ENCODE assay signal across 1 cellular context in the genomic region with DNA sequence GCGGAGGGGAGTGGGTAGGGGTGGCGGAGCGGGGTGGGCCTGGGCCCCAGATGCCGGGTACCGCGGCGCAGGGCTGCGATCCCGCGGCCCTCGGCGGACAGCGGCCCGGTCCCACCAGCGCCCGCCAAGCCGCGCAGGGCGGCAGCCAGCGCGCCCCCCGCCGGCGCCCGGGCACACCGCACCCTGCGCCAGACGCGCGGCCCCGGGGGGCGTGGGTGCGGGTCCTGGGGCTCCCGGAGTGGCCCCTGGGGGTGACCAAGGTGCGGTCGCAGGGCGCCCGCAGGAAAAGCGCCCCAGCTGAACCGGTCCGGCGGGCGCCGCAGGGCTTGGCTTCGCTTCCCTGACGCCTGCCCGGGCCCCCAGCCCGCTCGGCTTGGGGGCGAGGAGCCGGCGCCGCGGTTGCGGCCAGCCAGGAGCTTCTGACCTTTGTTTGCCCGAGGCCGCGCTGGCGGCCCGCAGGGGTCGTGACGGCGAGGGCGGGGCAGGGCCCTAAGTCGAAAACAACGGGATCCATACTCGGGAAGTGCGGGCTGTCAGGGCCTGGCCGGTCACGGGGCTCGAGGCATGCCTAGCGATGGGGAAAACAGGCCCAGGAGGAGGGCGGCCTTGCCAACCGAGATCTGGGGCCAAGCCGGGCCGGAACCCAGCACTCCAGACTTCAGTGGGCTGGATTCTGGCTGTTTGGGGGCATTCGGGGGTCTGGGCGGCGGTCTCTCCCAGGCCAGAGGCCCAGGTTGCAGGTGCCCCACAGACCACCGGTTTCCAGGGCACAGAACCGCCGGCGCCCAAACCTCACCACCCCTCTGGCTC.
TF ChIP-seq lines count a peak whose summit lies in the region.

No MANE protein-coding gene starts in this region.

TF ChIP-seq in HCT116, 20 proteins besides CTCF, POLR2A, EP300 and RAD21:
- no peak for TF ChIP-seq ZFX (IDR thresholded peaks at IDR 0.05)
- TF ChIP-seq, protein P1, sequence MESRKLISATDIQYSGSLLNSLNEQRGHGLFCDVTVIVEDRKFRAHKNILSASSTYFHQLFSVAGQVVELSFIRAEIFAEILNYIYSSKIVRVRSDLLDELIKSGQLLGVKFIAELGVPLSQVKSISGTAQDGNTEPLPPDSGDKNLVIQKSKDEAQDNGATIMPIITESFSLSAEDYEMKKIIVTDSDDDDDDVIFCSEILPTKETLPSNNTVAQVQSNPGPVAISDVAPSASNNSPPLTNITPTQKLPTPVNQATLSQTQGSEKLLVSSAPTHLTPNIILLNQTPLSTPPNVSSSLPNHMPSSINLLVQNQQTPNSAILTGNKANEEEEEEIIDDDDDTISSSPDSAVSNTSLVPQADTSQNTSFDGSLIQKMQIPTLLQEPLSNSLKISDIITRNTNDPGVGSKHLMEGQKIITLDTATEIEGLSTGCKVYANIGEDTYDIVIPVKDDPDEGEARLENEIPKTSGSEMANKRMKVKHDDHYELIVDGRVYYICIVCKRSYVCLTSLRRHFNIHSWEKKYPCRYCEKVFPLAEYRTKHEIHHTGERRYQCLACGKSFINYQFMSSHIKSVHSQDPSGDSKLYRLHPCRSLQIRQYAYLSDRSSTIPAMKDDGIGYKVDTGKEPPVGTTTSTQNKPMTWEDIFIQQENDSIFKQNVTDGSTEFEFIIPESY (IDR thresholded peaks at IDR 0.05; ENCODE audit: extremely low read depth, insufficient replicate concordance, low read length), result no peak
- TF ChIP-seq, protein P2, sequence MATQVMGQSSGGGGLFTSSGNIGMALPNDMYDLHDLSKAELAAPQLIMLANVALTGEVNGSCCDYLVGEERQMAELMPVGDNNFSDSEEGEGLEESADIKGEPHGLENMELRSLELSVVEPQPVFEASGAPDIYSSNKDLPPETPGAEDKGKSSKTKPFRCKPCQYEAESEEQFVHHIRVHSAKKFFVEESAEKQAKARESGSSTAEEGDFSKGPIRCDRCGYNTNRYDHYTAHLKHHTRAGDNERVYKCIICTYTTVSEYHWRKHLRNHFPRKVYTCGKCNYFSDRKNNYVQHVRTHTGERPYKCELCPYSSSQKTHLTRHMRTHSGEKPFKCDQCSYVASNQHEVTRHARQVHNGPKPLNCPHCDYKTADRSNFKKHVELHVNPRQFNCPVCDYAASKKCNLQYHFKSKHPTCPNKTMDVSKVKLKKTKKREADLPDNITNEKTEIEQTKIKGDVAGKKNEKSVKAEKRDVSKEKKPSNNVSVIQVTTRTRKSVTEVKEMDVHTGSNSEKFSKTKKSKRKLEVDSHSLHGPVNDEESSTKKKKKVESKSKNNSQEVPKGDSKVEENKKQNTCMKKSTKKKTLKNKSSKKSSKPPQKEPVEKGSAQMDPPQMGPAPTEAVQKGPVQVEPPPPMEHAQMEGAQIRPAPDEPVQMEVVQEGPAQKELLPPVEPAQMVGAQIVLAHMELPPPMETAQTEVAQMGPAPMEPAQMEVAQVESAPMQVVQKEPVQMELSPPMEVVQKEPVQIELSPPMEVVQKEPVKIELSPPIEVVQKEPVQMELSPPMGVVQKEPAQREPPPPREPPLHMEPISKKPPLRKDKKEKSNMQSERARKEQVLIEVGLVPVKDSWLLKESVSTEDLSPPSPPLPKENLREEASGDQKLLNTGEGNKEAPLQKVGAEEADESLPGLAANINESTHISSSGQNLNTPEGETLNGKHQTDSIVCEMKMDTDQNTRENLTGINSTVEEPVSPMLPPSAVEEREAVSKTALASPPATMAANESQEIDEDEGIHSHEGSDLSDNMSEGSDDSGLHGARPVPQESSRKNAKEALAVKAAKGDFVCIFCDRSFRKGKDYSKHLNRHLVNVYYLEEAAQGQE (IDR thresholded peaks at IDR 0.05; ENCODE audit: low read depth), result no peak
- TF ChIP-seq YY1 (IDR thresholded peaks at IDR 0.05; ENCODE audit: extremely low read depth, insufficient replicate concordance, low read depth, low read length), result no peak
- no peak for TF ChIP-seq ZNF274 (IDR thresholded peaks at IDR 0.05; ENCODE audit: low read depth, low read length)
- TF ChIP-seq EZH2 (IDR thresholded peaks at IDR 0.05), result no peak
- TF ChIP-seq SIN3A (IDR thresholded peaks at IDR 0.05; ENCODE audit: low read depth), result no peak
- TF ChIP-seq CBX3 (IDR thresholded peaks at IDR 0.05; ENCODE audit: low read depth), result no peak
- no peak for TF ChIP-seq POLR2AphosphoS5 (IDR thresholded peaks at IDR 0.05; ENCODE audit: low read depth, low read length)
- TF ChIP-seq TCF7L2 (IDR thresholded peaks at IDR 0.05; ENCODE audit: borderline replicate concordance, extremely low read depth, insufficient read depth, insufficient read length), result no peak
- no peak for TF ChIP-seq EZH2phosphoT487 (IDR thresholded peaks at IDR 0.05; ENCODE audit: borderline replicate concordance)
- TF ChIP-seq, protein P3, sequence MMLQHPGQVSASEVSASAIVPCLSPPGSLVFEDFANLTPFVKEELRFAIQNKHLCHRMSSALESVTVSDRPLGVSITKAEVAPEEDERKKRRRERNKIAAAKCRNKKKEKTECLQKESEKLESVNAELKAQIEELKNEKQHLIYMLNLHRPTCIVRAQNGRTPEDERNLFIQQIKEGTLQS (IDR thresholded peaks at IDR 0.05), result no peak
- no peak for TF ChIP-seq SP1 (IDR thresholded peaks at IDR 0.05; ENCODE audit: low read depth)
- no peak for TF ChIP-seq CEBPB (IDR thresholded peaks at IDR 0.05; ENCODE audit: low read depth)
- no peak for TF ChIP-seq SRF (IDR thresholded peaks at IDR 0.05; ENCODE audit: low read depth)
- no peak for TF ChIP-seq EGR1 (IDR thresholded peaks at IDR 0.05; ENCODE audit: low read depth)
